In the genomic region with DNA sequence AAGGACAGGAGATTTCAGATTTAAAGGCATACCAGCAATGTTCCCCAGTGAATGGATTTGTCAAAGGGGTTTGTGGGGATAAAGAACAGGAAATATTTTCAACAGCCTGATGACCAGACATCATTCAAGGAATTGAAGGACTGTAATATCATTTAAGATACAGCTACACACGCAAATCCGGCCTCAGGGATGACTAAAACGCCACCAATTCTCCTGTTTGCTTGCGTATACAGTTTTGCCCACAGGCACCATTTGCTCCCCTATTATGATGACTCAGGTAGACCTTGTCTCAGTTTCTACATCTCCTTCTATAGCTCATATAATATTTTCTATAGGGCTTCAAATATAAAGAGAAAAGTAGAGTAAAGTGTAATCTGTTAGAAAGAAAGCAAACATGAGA, we compare ENCODE assay signal across 15 cellular contexts.
"Had no signal": no experiment of that assay in that cellular context is flagged by ENCODE, and none has a peak within 500 bp of the region (broad histone marks: within the 10 kb centered on the region; RNA-seq: fewer than 3 reads in every experiment).

No MANE protein-coding gene starts in this region.

- H3K4me3 Mint-ChIP-seq: activated CD4-positive, alpha-beta T cell treated with anti-CD3 and anti-CD28 coated beads, Interleukin-2, amount 10 ng/mL, durations not matched to agents 7 days and 5 days; activated naive CD8-positive, alpha-beta T cell treated with anti-CD3 and anti-CD28 coated beads for 36 hours; brain; dendritic cell treated with granulocyte-macrophage colony-stimulating factor and Interleukin-4, amounts not matched to agents 40 ng/mL and 50 ng/mL, for 4 days; effector memory CD8-positive, alpha-beta T cell; natural killer cell treated with Interleukin-12 subunit alpha and Interleukin-12 subunit beta and Interleukin-15 and Interleukin-18, amount 100 ng/mL, for 72 hours; stimulated activated naive CD8-positive, alpha-beta T cell treated with anti-CD3 and anti-CD28 coated beads, Interleukin-15, amount 100 ng/mL, for 72 hours had no signal

- H3K4me1 ChIP-seq: right lobe of liver, testis had no signal

- H3K4me3 ChIP-seq: left lung, right lobe of liver, testis had no signal

- H3K27me3 Mint-ChIP-seq: activated naive CD8-positive, alpha-beta T cell treated with anti-CD3 and anti-CD28 coated beads for 36 hours; brain; effector memory CD8-positive, alpha-beta T cell; stimulated activated naive CD8-positive, alpha-beta T cell treated with anti-CD3 and anti-CD28 coated beads, Interleukin-15, amount 100 ng/mL, for 72 hours had no signal

- H3K36me3 Mint-ChIP-seq: brain; natural killer cell treated with Interleukin-12 subunit alpha and Interleukin-12 subunit beta and Interleukin-15 and Interleukin-18, amount 100 ng/mL, for 72 hours had no signal

- H3K4me1 Mint-ChIP-seq: activated CD4-positive, alpha-beta T cell treated with anti-CD3 and anti-CD28 coated beads, Interleukin-2, amount 10 ng/mL, durations not matched to agents 7 days and 5 days; brain had no signal

- H3K27me3 ChIP-seq: left lung, right lobe of liver, testis had no signal

- H3K9me3 ChIP-seq: left lung, right lobe of liver, testis had no signal

- H3K36me3 ChIP-seq: left lung, right lobe of liver had no signal

- H3K27ac ChIP-seq: epithelial cell of prostate, left lung, right lobe of liver, testis had no signal

- DNase-seq: activated CD4-positive, alpha-beta T cell treated with anti-CD3 and anti-CD28 coated beads, Interleukin-2, amount 10 ng/mL, durations not matched to agents 7 days and 5 days; activated naive CD8-positive, alpha-beta T cell treated with anti-CD3 and anti-CD28 coated beads for 36 hours; cerebellar nuclear complex; effector memory CD8-positive, alpha-beta T cell; islet precursor cell; left lung; mesenchymal stem cell; right lobe of liver; stimulated activated CD4-positive, alpha-beta T cell treated with anti-CD3 and anti-CD28 coated beads, Interleukin-1b, Interleukin-23, amount 100 ng/mL, for 48 hours; stimulated activated naive CD8-positive, alpha-beta T cell treated with anti-CD3 and anti-CD28 coated beads, Interleukin-15, amount 100 ng/mL, for 72 hours; testis had no signal

- ATAC-seq: effector memory CD8-positive, alpha-beta T cell; left lung; right lobe of liver had no signal

- H3K27ac Mint-ChIP-seq: activated CD4-positive, alpha-beta T cell treated with anti-CD3 and anti-CD28 coated beads, Interleukin-2, amount 10 ng/mL, durations not matched to agents 7 days and 5 days; activated naive CD8-positive, alpha-beta T cell treated with anti-CD3 and anti-CD28 coated beads for 36 hours; brain; dendritic cell treated with granulocyte-macrophage colony-stimulating factor and Interleukin-4, amounts not matched to agents 40 ng/mL and 50 ng/mL, for 4 days; effector memory CD8-positive, alpha-beta T cell; natural killer cell treated with Interleukin-12 subunit alpha and Interleukin-12 subunit beta and Interleukin-15 and Interleukin-18, amount 100 ng/mL, for 72 hours had no signal

- H3K9me3 Mint-ChIP-seq: brain; dendritic cell treated with granulocyte-macrophage colony-stimulating factor and Interleukin-4, amounts not matched to agents 40 ng/mL and 50 ng/mL, for 4 days; effector memory CD8-positive, alpha-beta T cell had no signal
